In genomic region chr3:188169826-188170455, GRCh38 we compare ENCODE assay signal across 13 cellular contexts. TPM values are rescaled to one million over a fixed set of nuclear protein-coding genes. Genes with fewer than 3 reads are reported as not detected.
DNase-seq lines count a peak whose midpoint lies in the region; ATAC-seq, FAIRE-seq and TF ChIP-seq lines count a peak whose summit lies in the region.
"Had no signal": no experiment of that assay in that cellular context is flagged by ENCODE, and none has a peak within 500 bp of the region (broad histone marks: within the 10 kb centered on the region; RNA-seq: fewer than 3 reads in every experiment).

No MANE protein-coding gene starts in this region.

- H3K27me3 ChIP-seq in astrocyte (ENCODE audit: insufficient read depth, low read length) (no peaks in the 10 kb centered on the region), right lobe of liver (no peaks in the 10 kb centered on the region), uterus (no peaks in the 10 kb centered on the region)
- H3K27me3 ChIP-seq: brain microvascular endothelial cell, thyroid gland had no signal

- FAIRE-seq in astrocyte (lab: Jason Lieb, UNC): no peak
- FAIRE-seq: D721Med, GM12878 had no signal

- H3K27me3 Mint-ChIP-seq in astrocyte (ENCODE audit: low read depth, unreplicated experiment): no peaks in the 10 kb centered on the region

- H3K9me3 ChIP-seq in astrocyte (ENCODE audit: insufficient read depth, low read depth, low read length) (no peaks in the 10 kb centered on the region), right lobe of liver (no peaks in the 10 kb centered on the region), uterus (no peaks in the 10 kb centered on the region)
- H3K9me3 ChIP-seq: thyroid gland had no signal

- H3K36me3 ChIP-seq in astrocyte (ENCODE audit: insufficient read depth, low read length): no peaks in the 10 kb centered on the region
- H3K36me3 ChIP-seq in right lobe of liver: no peaks in the 10 kb centered on the region
- H3K36me3 ChIP-seq in uterus: no peaks in the 10 kb centered on the region
- H3K36me3 ChIP-seq: brain microvascular endothelial cell, thyroid gland had no signal

- H4K20me1 ChIP-seq in astrocyte (ENCODE audit: insufficient read depth, low read length): peaks cover 93% of the 10 kb centered on the region

- no peaks in the 10 kb centered on the region for H3K9me3 Mint-ChIP-seq in astrocyte (ENCODE audit: unreplicated experiment)

- H3K27ac Mint-ChIP-seq in astrocyte (ENCODE audit: unreplicated experiment): peak overlapping the region; percentile 5

- H3K36me3 Mint-ChIP-seq in astrocyte (ENCODE audit: low read depth, unreplicated experiment): peaks cover 4% of the 10 kb centered on the region

- ATAC-seq in right lobe of liver: no peak
- ATAC-seq in GM19351 (IDR thresholded peaks at IDR 0.05; ENCODE audit: unreplicated experiment): no peak
- no peak for ATAC-seq in GM21723 (IDR thresholded peaks at IDR 0.05; ENCODE audit: unreplicated experiment)
- ATAC-seq: GM12878 had no signal

- intact Hi-C loops in right lobe of liver (cut with DNase I) (no loop called here), uterus (cut with DNase I; ENCODE audit: low total_unique reads) (no loop called here)

- H3K9ac ChIP-seq in astrocyte (ENCODE audit: low read length): no peak overlapping the region

- peak; percentile 27 for DNase-seq in stimulated activated CD4-positive, alpha-beta T cell treated with anti-CD3 and anti-CD28 coated beads, Interleukin-15, amount 100 ng/mL, for 24 hours
- no peak for DNase-seq in stimulated activated CD4-positive, alpha-beta T cell treated with anti-CD3 and anti-CD28 coated beads, Interleukin-12 subunit alpha, Interleukin-12 subunit beta, amount 100 ng/mL, for 4 hours
- DNase-seq in astrocyte (ENCODE audit: low read depth) (no peak), right lobe of liver (peak in 1 of 3 donors; percentile 54), uterus (peak; percentile 57 to 77), Kasumi-1 (lab: John Stamatoyannopoulos, UW) (no peak)
- DNase-seq: brain microvascular endothelial cell, occipital lobe had no signal

- H3K4me3 ChIP-seq in astrocyte (ENCODE audit: insufficient read depth, low read depth, low read length) (no peak overlapping the region), right lobe of liver (no peak overlapping the region), uterus (no peak overlapping the region)
- H3K4me3 ChIP-seq: GM12878, thyroid gland had no signal

- H3K4me1 Mint-ChIP-seq in astrocyte (ENCODE audit: low read depth, unreplicated experiment): peaks cover 13% of the 10 kb centered on the region

- no peak overlapping the region for H3K27ac ChIP-seq in astrocyte (ENCODE audit: low read depth, low read length)
- peak overlapping the region in 2 of 3 donors; percentile 82 to 87 for H3K27ac ChIP-seq in right lobe of liver
- peak overlapping the region; percentile 52 to 67 for H3K27ac ChIP-seq in uterus
- H3K27ac ChIP-seq: brain microvascular endothelial cell, thyroid gland had no signal

- H3K4me1 ChIP-seq in astrocyte (ENCODE audit: insufficient read depth, low read length) (peaks cover 10% of the 10 kb centered on the region), right lobe of liver (peaks cover 0 to 87% (median 22%) of the 10 kb centered on the region in 4 donors), uterus (peaks cover 0 to 4% of the 10 kb centered on the region in 2 donors)

- H3K79me2 ChIP-seq in astrocyte (ENCODE audit: insufficient read depth, low read length): peaks cover 100% of the 10 kb centered on the region

- no peak for TF ChIP-seq POLR2A in right lobe of liver (IDR thresholded peaks at IDR 0.05)
- TF ChIP-seq POLR2A in uterus (IDR thresholded peaks at IDR 0.05): no peak

- WGBS in right lobe of liver (ENCODE audit: insufficient coverage, low coverage, low lambda C conversion rate, missing lambda C conversion rate): 71% methylated on average over 5 of the region's 10 CpGs

- H3K4me3 Mint-ChIP-seq in astrocyte (ENCODE audit: unreplicated experiment): no peak overlapping the region

- H2AFZ ChIP-seq in astrocyte (ENCODE audit: low read depth, low read length): no peak overlapping the region

- TF ChIP-seq CTCF in astrocyte (IDR thresholded peaks at IDR 0.05; ENCODE audit: insufficient read depth, low read depth, low read length) (no peak), right lobe of liver (IDR thresholded peaks at IDR 0.05) (no peak), uterus (IDR thresholded peaks at IDR 0.05) (no peak)

- H3K4me2 ChIP-seq in astrocyte (ENCODE audit: low read length): peak overlapping the region; percentile 30

RNA-seq across cellular contexts. Expression of gene LPP, which starts 16.0 kb away (rescaled TPM):
- total RNA-seq in astrocyte (193 and 222 TPM in 2 replicates), right lobe of liver (10 to 100 TPM; 41.5 to 90.5 (median 69.5) TPM), uterus (1,000 to 10,000 TPM in 1 of 4 donors, 100 to 1,000 TPM in 3; 180 to 1,374 (median 712) TPM)

Comparison
In these comparisons a context has a peak if more than half of its experiments do, and no peak if none do; other contexts are left out.
1. DNase-seq: peak in stimulated activated CD4-positive, alpha-beta T cell treated with anti-CD3 and anti-CD28 coated beads, Interleukin-15, amount 100 ng/mL, for 24 hours (single experiment) and uterus (2 of 2); none in stimulated activated CD4-positive, alpha-beta T cell treated with anti-CD3 and anti-CD28 coated beads, Interleukin-12 subunit alpha, Interleukin-12 subunit beta, amount 100 ng/mL, for 4 hours (single experiment), astrocyte (single experiment) and Kasumi-1 (0 of 2).